In the genomic region with DNA sequence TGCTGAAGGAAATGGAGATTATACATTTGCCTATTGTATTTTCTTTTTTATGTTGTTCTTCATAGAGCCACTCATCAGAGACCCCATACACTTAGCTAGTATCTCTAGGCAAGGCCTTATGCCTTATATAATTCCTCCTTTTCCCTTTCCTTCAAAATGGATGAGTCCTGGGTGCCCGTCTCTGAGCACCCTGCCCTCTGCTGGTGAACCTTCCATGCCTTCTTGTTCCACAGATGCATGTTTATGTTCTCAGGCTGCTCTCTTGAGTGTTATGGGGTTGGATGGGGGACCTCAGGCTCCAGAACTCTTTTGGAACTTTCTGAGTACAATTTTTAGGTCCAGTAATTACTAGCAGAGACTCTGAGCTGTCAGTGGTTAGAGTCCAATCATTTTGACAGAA, we compare ENCODE assay signal across 11 cellular contexts.
DNase-seq lines count a peak whose midpoint lies in the region; ATAC-seq and TF ChIP-seq lines count a peak whose summit lies in the region.
"Had no signal": no experiment of that assay in that cellular context is flagged by ENCODE, and none has a peak within 500 bp of the region (broad histone marks: within the 10 kb centered on the region; RNA-seq: fewer than 3 reads in every experiment).

No MANE protein-coding gene starts in this region.

- TF ChIP-seq CTCF in Calu3 (IDR thresholded peaks at IDR 0.05; ENCODE audit: unreplicated experiment), result peak; percentile 49
- peak; percentile 37 for TF ChIP-seq CTCF in astrocyte of the spinal cord (IDR thresholded peaks at IDR 0.05; ENCODE audit: low read depth, low read length)
- no peak for TF ChIP-seq CTCF in tibial nerve (IDR thresholded peaks at IDR 0.05)

- H3K36me3 ChIP-seq in mesenchymal stem cell (ENCODE audit: control insufficient read depth in 1 of 2, insufficient read depth in 2 of 2, low read depth in 1 of 2, low read length in 2 of 2) (no peaks in the 10 kb centered on the region), tibial nerve (no peaks in the 10 kb centered on the region)

- H3K4me1 Mint-ChIP-seq in Calu3 (ENCODE audit: low read depth, unreplicated experiment), result no peaks in the 10 kb centered on the region
- H3K4me1 Mint-ChIP-seq: activated naive CD8-positive, alpha-beta T cell treated with anti-CD3 and anti-CD28 coated beads, Interleukin-2, amount 10 ng/mL, durations not matched to agents 7 days and 5 days had no signal

- H2AFZ ChIP-seq in mesenchymal stem cell (ENCODE audit: low read depth, low read length), result no peak overlapping the region

- no peaks in the 10 kb centered on the region for H3K36me3 Mint-ChIP-seq in Calu3 (ENCODE audit: insufficient read depth, unreplicated experiment)
- H3K36me3 Mint-ChIP-seq: activated naive CD8-positive, alpha-beta T cell treated with anti-CD3 and anti-CD28 coated beads, Interleukin-2, amount 10 ng/mL, durations not matched to agents 7 days and 5 days had no signal

- no peak overlapping the region for H3K4me3 Mint-ChIP-seq in Calu3 (ENCODE audit: low read depth, unreplicated experiment)
- H3K4me3 Mint-ChIP-seq: activated naive CD8-positive, alpha-beta T cell treated with anti-CD3 and anti-CD28 coated beads, Interleukin-2, amount 10 ng/mL, durations not matched to agents 7 days and 5 days had no signal

- H4K8ac ChIP-seq in mesenchymal stem cell (ENCODE audit: low read length), result no peak overlapping the region

- ATAC-seq in GM21528 (IDR thresholded peaks at IDR 0.05; ENCODE audit: low FRiP score, unreplicated experiment), result no peak

- 45% methylated on average over 1 of the region's 1 CpG for WGBS in mesenchymal stem cell
- 61 to 87% methylated on average over 1 of the region's 1 CpG for whole genome bisulfite sequencing in tibial nerve, 2 donors

- peaks cover 5% of the 10 kb centered on the region for H3K9me3 Mint-ChIP-seq in Calu3 (ENCODE audit: low read depth, unreplicated experiment)

- H3K27ac ChIP-seq in mesenchymal stem cell (ENCODE audit: low read length, poor library complexity, severe bottlenecking) (no peak overlapping the region), tibial nerve (no peak overlapping the region)
- H3K27ac ChIP-seq: HL-60 had no signal

- H3K4me1 ChIP-seq in mesenchymal stem cell (ENCODE audit: control insufficient read depth, insufficient read depth, low read depth, low read length), result no peaks in the 10 kb centered on the region
- H3K4me1 ChIP-seq in tibial nerve, result no peaks in the 10 kb centered on the region

- no peak overlapping the region for H3K27ac Mint-ChIP-seq in Calu3 (ENCODE audit: unreplicated experiment)
- H3K27ac Mint-ChIP-seq: activated naive CD8-positive, alpha-beta T cell treated with anti-CD3 and anti-CD28 coated beads, Interleukin-2, amount 10 ng/mL, durations not matched to agents 7 days and 5 days had no signal

- H3K18ac ChIP-seq in mesenchymal stem cell (ENCODE audit: low read depth in 1 of 2, low read length in 2 of 2), result no peak overlapping the region

- H3K79me1 ChIP-seq in mesenchymal stem cell (replicated peaks; ENCODE audit: low read length, poor library complexity, severe bottlenecking), result no peaks in the 10 kb centered on the region

- H4K91ac ChIP-seq in mesenchymal stem cell (ENCODE audit: low read length), result no peak overlapping the region

- H2AK5ac ChIP-seq in mesenchymal stem cell (ENCODE audit: low read length, severe bottlenecking), result no peak overlapping the region

- intact Hi-C loops in Calu3 (cut with micrococcal nuclease; ENCODE audit: unreplicated experiment), result loop anchor here (5.0 kb wide), 2 partner anchors 114 to 159 kb away; no protein-coding TSS in a partner anchor

- no peak overlapping the region for H2BK120ac ChIP-seq in mesenchymal stem cell (ENCODE audit: low read depth, low read length)

- BruUV-seq in Calu3 (replicated peaks; lab: Mats Ljungman, UMichigan), result no TSS peak

- CTCF ChIA-PET in Calu3 (lab: Charles Lee), result interaction anchor here (0.6 kb wide), 1 partner anchor 114 kb away, joined by 3 read pairs; no protein-coding TSS in a partner anchor

- in situ Hi-C loops in astrocyte of the spinal cord (cut with HindIII; ENCODE audit: low sequenced_read_pairs), result no loop called here

- H3K4me2 ChIP-seq in mesenchymal stem cell (ENCODE audit: low read length, poor library complexity, severe bottlenecking), result no peak overlapping the region

- no peak for TF ChIP-seq POLR2A in tibial nerve (IDR thresholded peaks at IDR 0.05)

- peaks cover 30% of the 10 kb centered on the region for H3K27me3 Mint-ChIP-seq in Calu3 (ENCODE audit: unreplicated experiment)
- H3K27me3 Mint-ChIP-seq: activated naive CD8-positive, alpha-beta T cell treated with anti-CD3 and anti-CD28 coated beads, Interleukin-2, amount 10 ng/mL, durations not matched to agents 7 days and 5 days had no signal

- H3K4me3 ChIP-seq in astrocyte of the spinal cord (ENCODE audit: low read depth, low read length), result no peak overlapping the region
- no peak overlapping the region for H3K4me3 ChIP-seq in mesenchymal stem cell (ENCODE audit: insufficient read depth in 1 of 2, low read depth in 1 of 2, low read length in 2 of 2)
- no peak overlapping the region for H3K4me3 ChIP-seq in tibial nerve

- H3K23ac ChIP-seq in mesenchymal stem cell (ENCODE audit: low read length in 2 of 2), result no peak overlapping the region

- H3K9me3 ChIP-seq in mesenchymal stem cell (ENCODE audit: control insufficient read depth, low read length) (no peaks in the 10 kb centered on the region), tibial nerve (no peaks in the 10 kb centered on the region)

- H3K14ac ChIP-seq in mesenchymal stem cell (ENCODE audit: low read length in 2 of 2), result no peak overlapping the region

- no peak overlapping the region for H2BK12ac ChIP-seq in mesenchymal stem cell (ENCODE audit: low read length in 2 of 2)

- no peak overlapping the region for H2BK15ac ChIP-seq in mesenchymal stem cell (ENCODE audit: low read depth, poor library complexity, severe bottlenecking)

- H3K27me3 ChIP-seq in mesenchymal stem cell (ENCODE audit: control insufficient read depth in 1 of 2, insufficient read depth in 1 of 2, low read length in 2 of 2) (no peaks in the 10 kb centered on the region), tibial nerve (no peaks in the 10 kb centered on the region)

- no peak overlapping the region for H2BK5ac ChIP-seq in mesenchymal stem cell (ENCODE audit: low read depth, low read length, poor library complexity, severe bottlenecking)

- TF ChIP-seq EP300 in tibial nerve (IDR thresholded peaks at IDR 0.05), result no peak

- peak; percentile 32 for DNase-seq in Calu3
- DNase-seq in HuH-7 (ENCODE audit: low spot score), result peak; percentile 15
- peak; percentile 3 for DNase-seq in astrocyte of the spinal cord (ENCODE audit: low read depth, low spot score)
- peak; percentile 36 for DNase-seq in mesenchymal stem cell
- no peak for DNase-seq in NCI-H2029 treated with DMSO at 0.1 percent for 48 hours (lab: John Stamatoyannopoulos, UW)
- no peak for DNase-seq in stimulated activated CD4-positive, alpha-beta T cell treated with anti-CD3 and anti-CD28 coated beads, Interleukin-4, amount 100 ng/mL, for 4 hours
- DNase-seq in tibial nerve (ENCODE audit: low spot score in 2 of 2), result no peak
- DNase-seq: activated CD4-positive, CD25-positive, alpha-beta regulatory T cell treated with anti-CD3 and anti-CD28 coated beads, Interleukin-2, amount 50 U/mL, for 72 hours; activated naive CD8-positive, alpha-beta T cell treated with anti-CD3 and anti-CD28 coated beads, Interleukin-2, amount 10 ng/mL, durations not matched to agents 7 days and 5 days had no signal

- H3K9ac ChIP-seq in mesenchymal stem cell (ENCODE audit: low read length), result no peak overlapping the region

- no peak overlapping the region for H3K4ac ChIP-seq in mesenchymal stem cell (ENCODE audit: low read depth in 1 of 2, low read length in 2 of 2)

Comparison
In these comparisons a context has a peak if more than half of its experiments do, and no peak if none do; other contexts are left out.
1. DNase-seq: peak in Calu3 (single experiment), HuH-7 (single experiment), astrocyte of the spinal cord (single experiment) and mesenchymal stem cell (single experiment); none in NCI-H2029 treated with DMSO at 0.1 percent for 48 hours (single experiment), stimulated activated CD4-positive, alpha-beta T cell treated with anti-CD3 and anti-CD28 coated beads, Interleukin-4, amount 100 ng/mL, for 4 hours (0 of 2) and tibial nerve (0 of 2).
2. CTCF ChIP-seq: peak in Calu3 (single experiment) and astrocyte of the spinal cord (single experiment); none in tibial nerve (0 of 5).